Comparison of ENCODE assay signal across 1 cellular context in genomic region chr11:86802146-86802545, GRCh38.
TF ChIP-seq lines count a peak whose summit lies in the region.

No MANE protein-coding gene starts in this region.

TF ChIP-seq in WTC11, 78 proteins besides CTCF, POLR2A, EP300 and RAD21 (continued from another document):
- TF ChIP-seq, protein P1, sequence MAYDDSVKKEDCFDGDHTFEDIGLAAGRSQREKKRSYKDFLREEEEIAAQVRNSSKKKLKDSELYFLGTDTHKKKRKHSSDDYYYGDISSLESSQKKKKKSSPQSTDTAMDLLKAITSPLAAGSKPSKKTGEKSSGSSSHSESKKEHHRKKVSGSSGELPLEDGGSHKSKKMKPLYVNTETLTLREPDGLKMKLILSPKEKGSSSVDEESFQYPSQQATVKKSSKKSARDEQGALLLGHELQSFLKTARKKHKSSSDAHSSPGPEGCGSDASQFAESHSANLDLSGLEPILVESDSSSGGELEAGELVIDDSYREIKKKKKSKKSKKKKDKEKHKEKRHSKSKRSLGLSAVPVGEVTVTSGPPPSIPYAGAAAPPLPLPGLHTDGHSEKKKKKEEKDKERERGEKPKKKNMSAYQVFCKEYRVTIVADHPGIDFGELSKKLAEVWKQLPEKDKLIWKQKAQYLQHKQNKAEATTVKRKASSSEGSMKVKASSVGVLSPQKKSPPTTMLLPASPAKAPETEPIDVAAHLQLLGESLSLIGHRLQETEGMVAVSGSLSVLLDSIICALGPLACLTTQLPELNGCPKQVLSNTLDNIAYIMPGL (CRISPR knock-in tag; IDR thresholded peaks at IDR 0.05) = no peak
